ENCODE assay signal across 17 cellular contexts in genomic region chr15:33138000-33138399, GRCh38.
"Had no signal": no experiment of that assay in that cellular context is flagged by ENCODE, and none has a peak within 500 bp of the region (broad histone marks: within the 10 kb centered on the region; RNA-seq: fewer than 3 reads in every experiment).

No MANE protein-coding gene starts in this region.

- H3K9me3 ChIP-seq: breast epithelium, gastroesophageal sphincter, heart right ventricle, lower lobe of right lung, pancreas, tibial artery had no signal

- DNase-seq: activated CD4-positive, alpha-beta T cell treated with anti-CD3 and anti-CD28 coated beads, Interleukin-2, amount 50 U/mL, for 48 hours; activated naive CD4-positive, alpha-beta T cell treated with Interleukin-2 at 50 U/mL for 16 hours; anterior cingulate cortex; cerebellar nuclear complex; dermis blood vessel endothelial cell; erythroblast; heart right ventricle; left colon; lower lobe of right lung; naive B cell; pancreas; stimulated activated naive B cell treated with anti-CD40 and anti-IgM and Interleukin-4, amounts not matched to agents 10 μg/mL and 1 μg/mL and 100 μg/mL, for 72 hours; tibial artery; WERI-Rb-1 had no signal

- H3K27ac ChIP-seq: breast epithelium, gastroesophageal sphincter, pancreas, tibial artery, WERI-Rb-1 had no signal

- ATAC-seq: activated T-helper 17 cell treated with anti-CD3 and anti-CD28 coated beads, Interleukin-2, amount 50 U/mL, for 72 hours; gastroesophageal sphincter; left colon; lower lobe of right lung; stimulated activated naive B cell treated with anti-CD40 and anti-IgM and Interleukin-4, amounts not matched to agents 10 μg/mL and 1 μg/mL and 100 μg/mL, for 72 hours had no signal

- H3K27me3 ChIP-seq: breast epithelium, gastroesophageal sphincter, heart right ventricle, pancreas, tibial artery had no signal

- H3K4me1 ChIP-seq: breast epithelium, pancreas, tibial artery had no signal

- H3K4me3 ChIP-seq: breast epithelium, gastroesophageal sphincter, heart right ventricle, lower lobe of right lung, pancreas, tibial artery had no signal

- H3K36me3 ChIP-seq: breast epithelium, gastroesophageal sphincter, heart right ventricle, lower lobe of right lung, pancreas, tibial artery, WERI-Rb-1 had no signal
